1 cellular context compared by ENCODE assay signal in genomic region chr21:41613421-41613998, GRCh38.
TF ChIP-seq lines count a peak whose summit lies in the region.

No MANE protein-coding gene starts in this region.

TF ChIP-seq in IMR-90, 13 proteins besides CTCF, POLR2A, EP300 and RAD21:
- TF ChIP-seq RCOR1 (IDR thresholded peaks at IDR 0.05; ENCODE audit: insufficient replicate concordance, low read length) (no peak), CEBPB (IDR thresholded peaks at IDR 0.05; ENCODE audit: low read depth, low read length) (no peak), USF2 (IDR thresholded peaks at IDR 0.05; ENCODE audit: low read depth, low read length) (no peak), MAZ (IDR thresholded peaks at IDR 0.05; ENCODE audit: borderline replicate concordance, low read depth, low read length) (no peak), MAFK (IDR thresholded peaks at IDR 0.05; ENCODE audit: low read depth, low read length) (no peak), SMC3 (IDR thresholded peaks at IDR 0.05; ENCODE audit: low read depth, low read length) (no peak), NFE2L2 (IDR thresholded peaks at IDR 0.05; ENCODE audit: low read depth, low read length) (no peak), MXI1 (IDR thresholded peaks at IDR 0.05; ENCODE audit: borderline replicate concordance, low read depth, low read length) (no peak), RFX5 (IDR thresholded peaks at IDR 0.05; ENCODE audit: low read depth, low read length) (no peak), BHLHE40 (IDR thresholded peaks at IDR 0.05; ENCODE audit: low read depth, low read length) (no peak), ELK1 (IDR thresholded peaks at IDR 0.05; ENCODE audit: borderline replicate concordance, low read depth, low read length) (no peak), FOS (IDR thresholded peaks at IDR 0.05; ENCODE audit: low read depth, low read length) (no peak), CHD1 (IDR thresholded peaks at IDR 0.05; ENCODE audit: low read depth, low read length) (no peak)
